Comparison of ENCODE assay signal across 25 cellular contexts in the genomic region with DNA sequence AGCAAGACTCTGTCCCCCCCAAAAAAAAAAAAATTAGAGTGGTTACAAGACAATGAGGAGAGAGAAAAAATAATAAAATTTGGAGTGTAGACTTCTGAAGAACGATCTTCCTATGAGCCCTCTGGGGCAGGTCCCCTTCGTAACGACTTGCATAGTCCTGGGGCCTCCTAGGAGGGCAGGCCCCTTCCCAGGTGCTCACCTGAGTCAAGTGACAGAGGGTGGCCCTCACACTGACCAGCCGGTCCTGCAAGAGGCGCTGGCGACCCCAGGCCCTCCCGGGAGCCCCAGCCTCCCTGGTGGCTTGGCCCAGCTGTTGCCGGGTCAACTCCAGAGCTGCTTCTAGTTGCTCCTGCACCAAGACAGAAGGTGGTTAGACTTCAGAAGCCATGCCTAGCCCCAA. TPM values are rescaled to one million over a fixed set of nuclear protein-coding genes. Genes with fewer than 3 reads are reported as not detected.
"Had no signal": no experiment of that assay in that cellular context is flagged by ENCODE, and none has a peak within 500 bp of the region (broad histone marks: within the 10 kb centered on the region; RNA-seq: fewer than 3 reads in every experiment).

No MANE protein-coding gene starts in this region.

- DNase-seq: KBM-7, NCI-H1092, NCI-H1105 treated with DMSO at 0.1 percent for 48 hours, NCI-H1417 treated with DMSO at 0.1 percent for 48 hours, NCI-H146, NCI-H1694 treated with DMSO at 0.1 percent for 48 hours, NCI-H1930, NCI-H2081 treated with DMSO at 0.1 percent for 48 hours, NCI-H2171, NCI-H226, NCI-H446, NCI-H510A, NCI-H524 treated with DMSO at 0.1 percent for 48 hours, NCI-H69, NCI-H774, SHP77, SK-N-SH, SW 1271 had no signal

- H3K27me3 ChIP-seq: MG63 had no signal

- H3K9me3 ChIP-seq: MG63, SK-N-SH had no signal

- H3K4me3 ChIP-seq: MG63 had no signal

- H3K9ac ChIP-seq: SK-N-SH had no signal

- H3K27ac ChIP-seq: RWPE1 had no signal

- ATAC-seq: Panc1 had no signal

- H3K4me2 ChIP-seq: SK-N-SH had no signal

RNA-seq across cellular contexts. Expression of gene HSD17B14, which starts 17.2 kb away (rescaled TPM):
- total RNA-seq: HT-29, LHCN-M2 had no signal

RNA-seq across cellular contexts. Expression of gene TULP2, which starts 45.1 kb away (rescaled TPM):
- total RNA-seq: HT-29, LHCN-M2, PC-3, SK-MEL-5 had no signal
